In genomic region chr1:154534263-154534844, GRCh38 we compare ENCODE assay signal across 1 cellular context.
TF ChIP-seq lines count a peak whose summit lies in the region.

No MANE protein-coding gene starts in this region.

TF ChIP-seq in endothelial cell of umbilical vein, 7 proteins besides CTCF, POLR2A, EP300 and RAD21:
- TF ChIP-seq GATA2 (IDR thresholded peaks at IDR 0.05; ENCODE audit: insufficient read depth, insufficient read length, low read depth, low read length), result no peak
- TF ChIP-seq MAX (IDR thresholded peaks at IDR 0.05; ENCODE audit: insufficient read depth, insufficient read length), result no peak
- TF ChIP-seq EZH2 (IDR thresholded peaks at IDR 0.05; ENCODE audit: borderline replicate concordance, low read depth, low read length, severe bottlenecking), result no peak
- TF ChIP-seq JUN (IDR thresholded peaks at IDR 0.05; ENCODE audit: borderline replicate concordance, insufficient read depth, insufficient read length, low read depth), result no peak
- no peak for TF ChIP-seq MYC (IDR thresholded peaks at IDR 0.05; ENCODE audit: low read depth, low read length)
- TF ChIP-seq FOS (IDR thresholded peaks at IDR 0.05; ENCODE audit: borderline replicate concordance, insufficient read depth, low read length), result no peak
